ENCODE assay signal across 13 cellular contexts in the genomic region with DNA sequence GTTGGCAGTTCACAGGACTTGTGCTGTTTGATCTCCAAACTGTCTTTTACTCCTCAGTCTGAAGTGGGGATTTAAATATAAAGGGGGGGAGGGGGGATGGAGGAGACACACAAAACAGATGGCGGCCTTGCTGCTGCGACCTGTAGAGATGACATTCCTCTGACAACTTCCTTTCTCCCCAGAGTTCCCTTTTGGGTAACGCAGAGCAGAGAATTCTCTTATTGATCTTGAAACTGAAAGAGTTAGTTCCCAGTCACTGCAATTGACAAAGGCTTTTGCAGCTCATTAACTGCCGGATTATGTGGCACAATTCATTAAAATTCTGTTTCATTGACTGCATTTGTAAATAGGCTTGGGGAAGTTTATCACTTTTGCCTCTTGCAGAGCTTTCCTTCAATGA.
"Had no signal": no experiment of that assay in that cellular context is flagged by ENCODE, and none has a peak within 500 bp of the region (broad histone marks: within the 10 kb centered on the region; RNA-seq: fewer than 3 reads in every experiment).

No MANE protein-coding gene starts in this region.

- H3K9me3 Mint-ChIP-seq: activated naive CD4-positive, alpha-beta T cell treated with anti-CD3 and anti-CD28 coated beads, Interleukin-2, amount 50 U/mL, for 24 hours had no signal

- H3K4me1 ChIP-seq: sigmoid colon, testis had no signal

- H3K27me3 ChIP-seq: brain microvascular endothelial cell, sigmoid colon, testis had no signal

- H3K9me3 ChIP-seq: testis had no signal

- H3K4me3 ChIP-seq: sigmoid colon, testis had no signal

- ATAC-seq: activated CD4-positive, CD25-positive, alpha-beta regulatory T cell treated with anti-CD3 and anti-CD28 coated beads, Interleukin-2, amount 50 U/mL, for 24 hours; stimulated activated naive CD8-positive, alpha-beta T cell treated with anti-CD3 and anti-CD28 coated beads, Interleukin-15, Interleukin-2, amounts not matched to agents 100 U/mL and 50 U/mL, for 24 hours had no signal

- H3K4me1 Mint-ChIP-seq: activated naive CD4-positive, alpha-beta T cell treated with anti-CD3 and anti-CD28 coated beads, Interleukin-2, amount 50 U/mL, for 24 hours had no signal

- DNase-seq: activated T-cell treated with anti-CD3 and anti-CD28 coated beads, Interleukin-2, amount 50 U/mL, for 1 hour; brain microvascular endothelial cell; dermis blood vessel endothelial cell; erythroblast; hypothalamus; sigmoid colon; stimulated activated CD4-positive, alpha-beta T cell treated with anti-CD3 and anti-CD28 coated beads, Interleukin-2, amount 100 ng/mL, for 48 hours; stimulated activated naive CD8-positive, alpha-beta T cell treated with anti-CD3 and anti-CD28 coated beads, Interleukin-15, Interleukin-2, amounts not matched to agents 100 U/mL and 50 U/mL, for 24 hours; T-helper 2 cell; testis had no signal

- H3K27ac Mint-ChIP-seq: activated naive CD4-positive, alpha-beta T cell treated with anti-CD3 and anti-CD28 coated beads, Interleukin-2, amount 50 U/mL, for 24 hours; mesothelial cell of epicardium had no signal

- H3K4me3 Mint-ChIP-seq: activated naive CD4-positive, alpha-beta T cell treated with anti-CD3 and anti-CD28 coated beads, Interleukin-2, amount 50 U/mL, for 24 hours; mesothelial cell of epicardium had no signal

- H3K27ac ChIP-seq: brain microvascular endothelial cell, sigmoid colon, testis had no signal

- H3K36me3 Mint-ChIP-seq: activated naive CD4-positive, alpha-beta T cell treated with anti-CD3 and anti-CD28 coated beads, Interleukin-2, amount 50 U/mL, for 24 hours; mesothelial cell of epicardium had no signal

- H3K36me3 ChIP-seq: brain microvascular endothelial cell, sigmoid colon had no signal
